Comparison of ENCODE assay signal across 1 cellular context in genomic region chr6:108294787-108295625, GRCh38.
TF ChIP-seq lines count a peak whose summit lies in the region.

TSS of gene AFG1L (plus strand) at chr6:108295054. CDS start at chr6:108295080, 26 bp downstream.

TF ChIP-seq in K562, 482 proteins besides CTCF, POLR2A, EP300 and RAD21 (continued from another document and continues in another):
- TF ChIP-seq TFE3 (CRISPR knock-in tag; IDR thresholded peaks at IDR 0.05): no peak
- peak; percentile 80 for TF ChIP-seq USF1 (CRISPR knock-in tag; IDR thresholded peaks at IDR 0.05)
- TF ChIP-seq DIDO1 (tag; IDR thresholded peaks at IDR 0.05; ENCODE audit: low read depth): peak; percentile 67; the same call in 1 of the 2 replicates
- TF ChIP-seq L3MBTL2 (IDR thresholded peaks at IDR 0.05): peak; percentile 32; the same call in 1 of the 2 replicates
- TF ChIP-seq DACH1 (IDR thresholded peaks at IDR 0.05; ENCODE audit: partially characterized antibody): no peak
- TF ChIP-seq ZNF347 (CRISPR knock-in tag; IDR thresholded peaks at IDR 0.05; ENCODE audit: low read depth): no peak
- TF ChIP-seq NFIX (CRISPR knock-in tag; IDR thresholded peaks at IDR 0.05; ENCODE audit: low read depth): no peak
- TF ChIP-seq CHD2 (IDR thresholded peaks at IDR 0.05; ENCODE audit: low read depth, low read length): no peak
- 0 out of 2 replicates have a peak, but pooled peaks have one; percentile 47 for TF ChIP-seq CUX1 (CRISPR knock-in tag; IDR thresholded peaks at IDR 0.05)
- TF ChIP-seq TAF15 (IDR thresholded peaks at IDR 0.05; ENCODE audit: low read depth, low read length): no peak
- no peak; the same call in 1 of the 2 replicates for TF ChIP-seq THAP12 (CRISPR knock-in tag; IDR thresholded peaks at IDR 0.05)
- TF ChIP-seq EZH2 (IDR thresholded peaks at IDR 0.05; ENCODE audit: borderline replicate concordance, low read depth, low read length): no peak
- no peak for TF ChIP-seq ILF3 (IDR thresholded peaks at IDR 0.05; ENCODE audit: borderline replicate concordance)
- TF ChIP-seq XRCC4 (IDR thresholded peaks at IDR 0.05; ENCODE audit: extremely low read depth, insufficient read depth, insufficient read length): no peak
- peak; percentile 68 for TF ChIP-seq TBP (optimal IDR thresholded peaks at IDR 0.05; ENCODE audit: low read depth, low read length)
- no peak for TF ChIP-seq ZNF518B (CRISPR knock-in tag; IDR thresholded peaks at IDR 0.05)
- no peak for TF ChIP-seq ZNF263 (CRISPR knock-in tag; IDR thresholded peaks at IDR 0.05; ENCODE audit: borderline replicate concordance)
- no peak for TF ChIP-seq NFE2L1 (tag; IDR thresholded peaks at IDR 0.05; ENCODE audit: borderline replicate concordance, low read depth)
- TF ChIP-seq MBD1 (CRISPR knock-in tag; IDR thresholded peaks at IDR 0.05): no peak
- TF ChIP-seq BRD4 (IDR thresholded peaks at IDR 0.05): peak; percentile 49; the same call in 1 of the 2 replicates
- TF ChIP-seq HDAC1 (IDR thresholded peaks at IDR 0.05): no peak; a peak in 1 of 4 replicates
- TF ChIP-seq PCBP1 (IDR thresholded peaks at IDR 0.05; ENCODE audit: low read depth, low read length, poor library complexity, severe bottlenecking): no peak
- TF ChIP-seq PTBP1 (IDR thresholded peaks at IDR 0.05; ENCODE audit: low read depth, low read length): 0 out of 2 replicates have a peak, but pooled peaks have one; percentile 36
- no peak for TF ChIP-seq ID3 (CRISPR knock-in tag; IDR thresholded peaks at IDR 0.05)
- TF ChIP-seq ID3 (tag; IDR thresholded peaks at IDR 0.05): peak; percentile 95
- TF ChIP-seq CLOCK (CRISPR knock-in tag; IDR thresholded peaks at IDR 0.05; ENCODE audit: borderline replicate concordance): no peak
- no peak for TF ChIP-seq MCM5 (IDR thresholded peaks at IDR 0.05; ENCODE audit: low read depth)
- no peak; the same call in 1 of the 2 replicates for TF ChIP-seq SMARCE1 (IDR thresholded peaks at IDR 0.05)
- TF ChIP-seq HDAC6 (IDR thresholded peaks at IDR 0.05; ENCODE audit: low read depth, low read length): no peak
- TF ChIP-seq SUPT5H (IDR thresholded peaks at IDR 0.05): peak; percentile 81
- TF ChIP-seq ZNF592 (IDR thresholded peaks at IDR 0.05): peak; percentile 20; the same call in 1 of the 2 replicates
- TF ChIP-seq MAX (CRISPR knock-in tag; IDR thresholded peaks at IDR 0.05): peak; percentile 79
- no peak for TF ChIP-seq MCM2 (IDR thresholded peaks at IDR 0.05; ENCODE audit: low read depth)
- TF ChIP-seq RFX7 (CRISPR knock-in tag; IDR thresholded peaks at IDR 0.05): no peak
